Comparison of ENCODE assay signal across 19 cellular contexts in genomic region chr3:82261013-82261412, GRCh38.
DNase-seq lines count a peak whose midpoint lies in the region; ATAC-seq and TF ChIP-seq lines count a peak whose summit lies in the region.
"Had no signal": no experiment of that assay in that cellular context is flagged by ENCODE, and none has a peak within 500 bp of the region (broad histone marks: within the 10 kb centered on the region; RNA-seq: fewer than 3 reads in every experiment).

No MANE protein-coding gene starts in this region.

- intact Hi-C loops in heart left ventricle (cut with DNase I) (no loop called here), ovary (cut with DNase I) (no loop called here)

- no peaks in the 10 kb centered on the region for H3K27me3 ChIP-seq in heart left ventricle
- peaks cover 3% of the 10 kb centered on the region for H3K27me3 ChIP-seq in ovary

- DNase-seq in NCI-H1092 treated with DMSO at 0.1 percent for 48 hours (lab: John Stamatoyannopoulos, UW) (peak; percentile 2), NCI-H146 (lab: John Stamatoyannopoulos, UW) (peak; percentile 70), NCI-H69 (lab: John Stamatoyannopoulos, UW) (peak; percentile 64), left lobe of liver (ENCODE audit: low spot score) (no peak), heart left ventricle (no peak), ovary (no peak)
- DNase-seq in stimulated activated CD4-positive, alpha-beta T cell treated with anti-CD3 and anti-CD28 coated beads, Interleukin-2, amount 100 ng/mL, for 24 hours, result no peak
- DNase-seq: EL, GF-D8, Karpas-422, MM.1S, NCI-H1694, NCI-H2227 treated with DMSO at 0.1 percent for 48 hours, NCI-H524 treated with DMSO at 0.1 percent for 48 hours, SHP77 treated with DMSO at 0.1 percent for 48 hours, SK-N-SH had no signal

- TF ChIP-seq CTCF in heart left ventricle (IDR thresholded peaks at IDR 0.05) (no peak), ovary (IDR thresholded peaks at IDR 0.05) (no peak)

- no peaks in the 10 kb centered on the region for H3K36me3 ChIP-seq in heart left ventricle
- H3K36me3 ChIP-seq in ovary, result no peaks in the 10 kb centered on the region

- no peaks in the 10 kb centered on the region for H3K4me1 ChIP-seq in heart left ventricle
- H3K4me1 ChIP-seq in ovary (ENCODE audit: insufficient read depth), result peaks cover 1% of the 10 kb centered on the region
- H3K4me1 ChIP-seq: A549 had no signal

- no peak for TF ChIP-seq POLR2A in heart left ventricle (IDR thresholded peaks at IDR 0.05)
- TF ChIP-seq POLR2A in ovary (IDR thresholded peaks at IDR 0.05), result no peak

- H3K27ac ChIP-seq in heart left ventricle (no peak overlapping the region), ovary (no peak overlapping the region)
- H3K27ac ChIP-seq: A549, RWPE1 had no signal

- no peak overlapping the region for H3K4me3 ChIP-seq in heart left ventricle
- H3K4me3 ChIP-seq in ovary, result no peak overlapping the region
- H3K4me3 ChIP-seq: A549 had no signal

- peaks cover 0 to 6% (median 0%) of the 10 kb centered on the region in 12 donors for H3K9me3 ChIP-seq in heart left ventricle
- H3K9me3 ChIP-seq in ovary, result no peaks in the 10 kb centered on the region
- H3K9me3 ChIP-seq: A549, SK-N-SH had no signal

- 91 to 97% (median 92%) methylated on average over 1 of the region's 1 CpG for WGBS in heart left ventricle, 4 donors
- WGBS in ovary, 3 donors, result 77 to 84% (median 82%) methylated on average over 1 of the region's 1 CpG

- TF ChIP-seq EP300 in ovary (IDR thresholded peaks at IDR 0.05), result no peak

- ATAC-seq in left lobe of liver, result peak; percentile 74
- no peak for ATAC-seq in heart left ventricle
- no peak for ATAC-seq in HG02588 (IDR thresholded peaks at IDR 0.05; ENCODE audit: unreplicated experiment)
- ATAC-seq: A549 had no signal

Comparison
In these comparisons a context has a peak if more than half of its experiments do, and no peak if none do; other contexts are left out.
1. DNase-seq: peak in NCI-H1092 treated with DMSO at 0.1 percent for 48 hours (single experiment), NCI-H146 (single experiment) and NCI-H69 (single experiment); none in left lobe of liver (single experiment), heart left ventricle (0 of 5), ovary (0 of 5) and stimulated activated CD4-positive, alpha-beta T cell treated with anti-CD3 and anti-CD28 coated beads, Interleukin-2, amount 100 ng/mL, for 24 hours (0 of 2).